In the genomic region with DNA sequence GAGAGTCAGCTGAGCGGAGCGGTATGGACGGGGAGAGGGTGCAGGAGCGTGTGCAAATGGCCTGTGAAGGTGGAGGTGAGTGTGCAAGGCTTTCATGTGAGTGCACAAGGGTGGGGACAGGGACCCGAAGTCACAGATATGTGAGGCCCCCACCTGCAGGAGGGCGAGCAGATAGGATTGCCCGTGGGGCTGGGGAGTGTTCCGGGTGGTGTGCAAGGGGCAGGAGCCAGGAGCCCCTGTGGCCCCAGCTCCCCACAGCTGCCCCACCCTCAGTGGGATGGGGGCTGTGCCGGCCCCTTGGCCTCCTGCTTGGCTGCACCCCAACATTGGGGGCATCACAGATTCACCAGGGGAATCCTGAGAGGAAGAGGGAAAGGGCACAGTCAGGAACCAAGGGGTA, we compare ENCODE assay signal across 24 cellular contexts. TPM values are rescaled to one million over a fixed set of nuclear protein-coding genes. Genes with fewer than 3 reads are reported as not detected.
DNase-seq lines count a peak whose midpoint lies in the region; ATAC-seq, FAIRE-seq and TF ChIP-seq lines count a peak whose summit lies in the region.
"Had no signal": no experiment of that assay in that cellular context is flagged by ENCODE, and none has a peak within 500 bp of the region (broad histone marks: within the 10 kb centered on the region; RNA-seq: fewer than 3 reads in every experiment).

No MANE protein-coding gene starts in this region.

- H3K14ac ChIP-seq in H1 (ENCODE audit: insufficient read length) = no peak overlapping the region

- H4K91ac ChIP-seq in H1 (replicated peaks; ENCODE audit: insufficient read length, low read length) = no peak overlapping the region

- H3K23me2 ChIP-seq in H1 (ENCODE audit: low read depth, low read length) = peaks cover 11% of the 10 kb centered on the region

- no peak overlapping the region for H3K23ac ChIP-seq in H1 (ENCODE audit: insufficient read length)

- H3K27me3 ChIP-seq in DOHH2 (ENCODE audit: control insufficient read depth, low read length) = no peaks in the 10 kb centered on the region
- H3K27me3 ChIP-seq in Loucy (ENCODE audit: insufficient read depth, low read length, poor library complexity, severe bottlenecking) = no peaks in the 10 kb centered on the region
- H3K27me3 ChIP-seq in H1 (replicated peaks in 1 of 4; ENCODE audit: control insufficient read depth in 3 of 4, extremely low read depth in 1 of 4, insufficient read depth in 3 of 4, low read length in 3 of 4) = peaks cover 0 to 6% (median 4%) of the 10 kb centered on the region in 4 experiments; a peak in 2 of 7 replicates
- H3K27me3 ChIP-seq in spleen (replicated peaks in 1 of 7) = peaks cover 0 to 27% (median 18%) of the 10 kb centered on the region in 7 donors

- H2AFZ ChIP-seq in Loucy (ENCODE audit: low read length) (no peak overlapping the region), H1 (ENCODE audit: low read length) (no peak overlapping the region)

- no peak overlapping the region for H2BK5ac ChIP-seq in H1 (ENCODE audit: low read depth, low read length)

- H4K5ac ChIP-seq in H1 (ENCODE audit: insufficient read length, low read depth, low read length) = no peak overlapping the region

- H3K4ac ChIP-seq in H1 (replicated peaks; ENCODE audit: insufficient read length, low read depth, low read length) = no peak overlapping the region

- POLR2A ChIA-PET in H1 (lab: Charles Lee; ENCODE audit: partially characterized antibody) = interaction anchor here (0.7 to 2.2 kb wide), 7 partner anchors 16 to 326 kb away, joined by 3 to 11 read pairs (median 4); a partner anchor contains a TSS

- 92% methylated on average over 9 of the region's 9 CpGs; no CpG with 5 or more reads in 1 of the 2 experiments for WGBS in H1 (ENCODE audit: extremely low coverage in 1 of 2, insufficient coverage in 1 of 2, insufficient read length in 1 of 2, insufficient replicate concordance in 2 of 2, low coverage in 1 of 2, low lambda C conversion rate in 2 of 2, missing lambda C conversion rate in 1 of 2), 2 experiments
- 80 to 91% (median 86%) methylated on average over 9 of the region's 9 CpGs for WGBS in spleen, 5 donors

- H3K27ac ChIP-seq in DOHH2 (ENCODE audit: low read depth, low read length) = 0 out of 2 replicates have a peak overlapping the region, but pooled peaks have one; percentile 96
- no peak overlapping the region for H3K27ac ChIP-seq in H1 (ENCODE audit: low read depth, low read length)
- no peak overlapping the region for H3K27ac ChIP-seq in spleen
- H3K27ac ChIP-seq: HL-60, SJSA1 had no signal

- H2BK15ac ChIP-seq in H1 (ENCODE audit: low read length) = no peak overlapping the region

- no peak overlapping the region for H2BK20ac ChIP-seq in H1 (ENCODE audit: low read length)

- DNase-seq in H1 (ENCODE audit: low read depth in 1 of 2, low spot score in 2 of 2) (no peak), spleen (peak; percentile 72), NCI-H2029 (lab: John Stamatoyannopoulos, UW) (no peak), Right ventricle myocardium inferior (ENCODE audit: missing footprints) (no peak), DMS153 treated with DMSO at 0.1 percent for 48 hours (lab: John Stamatoyannopoulos, UW; ENCODE audit: unreplicated experiment) (no peak)
- DNase-seq: DMS79; H9; MM.1S; NCI-H1092 treated with DMSO at 0.1 percent for 48 hours; NCI-H1436 treated with DMSO at 0.1 percent for 48 hours; NCI-H2029 treated with DMSO at 0.1 percent for 48 hours; NCI-H226; NCI-H524; NCI-H774; NK-92 treated with Interleukin-12 subunit alpha and Interleukin-12 subunit beta, amount 100 ng/mL, for 24 hours had no signal

- intact Hi-C loops in spleen (cut with DNase I; ENCODE audit: low total_unique reads) = no loop called here
- intact Hi-C loops in Right ventricle myocardium inferior (cut with DNase I) = no loop called here

- H3K4me3 ChIP-seq in DOHH2 (ENCODE audit: low read length) = no peak overlapping the region
- no peak overlapping the region for H3K4me3 ChIP-seq in Loucy (ENCODE audit: low read length, poor library complexity, severe bottlenecking)
- H3K4me3 ChIP-seq in H1 (ENCODE audit: extremely low read depth in 1 of 4, insufficient read depth in 2 of 4, low read depth in 3 of 4, low read length in 4 of 4) = no peak overlapping the region
- no peak overlapping the region for H3K4me3 ChIP-seq in spleen
- H3K4me3 ChIP-seq: SJSA1 had no signal

- no peaks in the 10 kb centered on the region for H3K9me3 ChIP-seq in DOHH2 (ENCODE audit: control insufficient read depth, insufficient read depth, low read length)
- no peaks in the 10 kb centered on the region for H3K9me3 ChIP-seq in Loucy (ENCODE audit: insufficient read depth, low read depth, low read length)
- H3K9me3 ChIP-seq in H1 (ENCODE audit: insufficient read depth in 2 of 2, low read depth in 1 of 2, low read length in 1 of 2) = no peaks in the 10 kb centered on the region
- H3K9me3 ChIP-seq in spleen = no peaks in the 10 kb centered on the region
- H3K9me3 ChIP-seq: SJSA1 had no signal

- peaks cover 77% of the 10 kb centered on the region for H3K4me1 ChIP-seq in DOHH2 (ENCODE audit: control insufficient read depth, low read length)
- peaks cover 24% of the 10 kb centered on the region for H3K4me1 ChIP-seq in Loucy (ENCODE audit: insufficient read depth, low read length, poor library complexity, severe bottlenecking)
- H3K4me1 ChIP-seq in H1 (replicated peaks in 1 of 4; ENCODE audit: control insufficient read depth in 3 of 4, insufficient read depth in 4 of 4, low read length in 3 of 4) = peaks cover 0 to 4% (median 2%) of the 10 kb centered on the region in 4 experiments; a peak in 1 of 7 replicates
- peaks cover 9 to 65% (median 45%) of the 10 kb centered on the region in 6 donors for H3K4me1 ChIP-seq in spleen

- H2BK120ac ChIP-seq in H1 (replicated peaks; ENCODE audit: low read depth, low read length) = no peak overlapping the region

- no peak overlapping the region for H4K8ac ChIP-seq in H1 (ENCODE audit: extremely low read depth, insufficient read depth, low read length)

- H3K36me3 ChIP-seq in DOHH2 (ENCODE audit: control insufficient read depth, low read length) (peaks cover 23% of the 10 kb centered on the region), Loucy (ENCODE audit: insufficient read depth, low read length) (no peaks in the 10 kb centered on the region), H1 (ENCODE audit: control insufficient read depth in 2 of 4, insufficient read depth in 4 of 4, low read length in 3 of 4) (peaks cover 0 to 3% (median 1%) of the 10 kb centered on the region in 4 experiments; a peak in 1 of 8 replicates), spleen (no peaks in the 10 kb centered on the region)
- H3K36me3 ChIP-seq: SJSA1 had no signal

- CTCF ChIA-PET in H1 (lab: Charles Lee; ENCODE audit: partially characterized antibody) = interaction anchor here (1.0 to 7.7 kb wide), 9 partner anchors 10 to 92 kb away, joined by 3 to 55 read pairs (median 5); a partner anchor contains a TSS

- no peak for FAIRE-seq in H1 (lab: Jason Lieb, UNC)
- FAIRE-seq: A204.1 had no signal

- ATAC-seq in Right ventricle myocardium inferior (no peak), HG03280 (IDR thresholded peaks at IDR 0.05; ENCODE audit: unreplicated experiment) (no peak)
- ATAC-seq: Panc1 had no signal

- H3K4me2 ChIP-seq in DOHH2 (ENCODE audit: low read length) = peak overlapping the region; percentile 98
- H3K4me2 ChIP-seq in Loucy (ENCODE audit: low read depth, low read length, poor library complexity, severe bottlenecking) = no peak overlapping the region
- no peak overlapping the region for H3K4me2 ChIP-seq in H1 (ENCODE audit: insufficient read depth in 1 of 2, low read depth in 2 of 2, low read length in 2 of 2)

- no peak for TF ChIP-seq EP300 in H1 (IDR thresholded peaks at IDR 0.05; ENCODE audit: borderline replicate concordance in 1 of 2, low read depth in 2 of 2, low read length in 2 of 2)

- H3K79me2 ChIP-seq in DOHH2 (ENCODE audit: control insufficient read depth, low read length) (peaks cover 22% of the 10 kb centered on the region), Loucy (ENCODE audit: insufficient read depth, low read length) (peaks cover 9% of the 10 kb centered on the region), H1 (ENCODE audit: control insufficient read depth in 1 of 2, insufficient read depth in 2 of 2, low read length in 2 of 2) (no peaks in the 10 kb centered on the region)

- H3F3A ChIP-seq in DOHH2 (ENCODE audit: control insufficient read depth, insufficient read depth) (peaks cover 22% of the 10 kb centered on the region), Loucy (ENCODE audit: low read depth) (0 out of 2 replicates have a peak, but pooled peaks cover 3% of the 10 kb centered on the region)

- H2AK5ac ChIP-seq in H1 (ENCODE audit: low read depth, low read length) = no peak overlapping the region

- H4K20me1 ChIP-seq in DOHH2 (ENCODE audit: control insufficient read depth, insufficient read depth, low read depth, low read length) (no peaks in the 10 kb centered on the region; the same call in 1 of the 2 replicates), Loucy (ENCODE audit: insufficient read depth, low read length, poor library complexity, severe bottlenecking) (no peaks in the 10 kb centered on the region), H1 (replicated peaks in 1 of 2; ENCODE audit: control insufficient read depth in 1 of 2, insufficient read depth in 2 of 2, low read length in 2 of 2) (no peaks in the 10 kb centered on the region)

- TF ChIP-seq CTCF in DOHH2 (IDR thresholded peaks at IDR 0.05; ENCODE audit: low read depth, low read length, poor library complexity, severe bottlenecking) (no peak), Loucy (conservative IDR thresholded peaks at IDR 0.05; ENCODE audit: low read length) (no peak), H1 (IDR thresholded peaks at IDR 0.05; ENCODE audit: control extremely low read depth in 1 of 3, insufficient read depth in 1 of 3, low read depth in 1 of 3, low read length in 3 of 3) (no peak), spleen (IDR thresholded peaks at IDR 0.05 in 8 of 11, conservative IDR thresholded peaks at IDR 0.05 in 3 of 11) (no peak)

- H3K18ac ChIP-seq in H1 (ENCODE audit: extremely low read depth, low read length) = no peak overlapping the region

- TF ChIP-seq POLR2A in H1 (IDR thresholded peaks at IDR 0.05; ENCODE audit: control extremely low read depth in 1 of 2, low read depth in 2 of 2, low read length in 2 of 2) = no peak
- no peak for TF ChIP-seq POLR2A in spleen (IDR thresholded peaks at IDR 0.05)

- 0 out of 2 replicates have a peak overlapping the region, but pooled peaks have one; percentile 27 for H2BK12ac ChIP-seq in H1 (ENCODE audit: low read depth, low read length)

- no peak overlapping the region for H3K56ac ChIP-seq in H1 (replicated peaks; ENCODE audit: insufficient read length, low read depth, low read length)

- H3K9me2 ChIP-seq in DOHH2 (replicated peaks; ENCODE audit: control insufficient read depth, low read length) (no peaks in the 10 kb centered on the region), Loucy (replicated peaks; ENCODE audit: low read depth, low read length) (no peaks in the 10 kb centered on the region)

- H3K9ac ChIP-seq in Loucy (ENCODE audit: low read depth, low read length, poor library complexity, severe bottlenecking) (peak overlapping the region; percentile 50), H1 (replicated peaks in 1 of 4; ENCODE audit: extremely low read depth in 1 of 4, low read depth in 3 of 4, low read length in 3 of 4) (no peak overlapping the region)

- TF ChIP-seq RAD21 in H1 (IDR thresholded peaks at IDR 0.05 in 1 of 2, conservative IDR thresholded peaks at IDR 0.05 in 1 of 2; ENCODE audit: low read depth in 2 of 2, low read length in 2 of 2) = no peak

- no peaks in the 10 kb centered on the region; the same call in 1 of the 2 replicates for H3K79me1 ChIP-seq in H1 (ENCODE audit: low read depth, low read length)

RNA-seq across cellular contexts. Expression of a gene that starts 5.5 kb away (rescaled TPM):
- 59.6 and 60.1 TPM in 2 replicates for total RNA-seq in H1 (2021; fragmentation: NEBNext Ultra II Directional; extraction: Animal tissue kit (Norgen Biotek cat#: 25700))
- polyA plus RNA-seq in H1 (2011; rRNA removed) (59.0 and 75.1 TPM in 2 replicates), spleen (10 to 100 TPM; 18.9 to 35.9 (median 28.7) TPM)
- 66.7 TPM for polyA plus RNA-seq in H1 (2011; cell fraction: cytosol; rRNA removed)
- 138 TPM for polyA plus RNA-seq in H1 (2011; cell fraction: nucleus; rRNA removed)
- 64.4 to 74.8 TPM (median 69.2 TPM) in 4 replicates for polyA plus RNA-seq in H1 (2012, experiment 1 of 2)
- polyA plus RNA-seq in H1 (2012, experiment 2 of 2) = 30.4 TPM
- polyA plus RNA-seq in H1 (2013, experiment 1 of 2) = 47.8 TPM
- 45.3 TPM for polyA plus RNA-seq in H1 (2013, experiment 2 of 2)
- polyA minus RNA-seq in H1 (2011; rRNA and poly(A)+ RNA removed) = 69.0 and 70.2 TPM in 2 replicates
- polyA minus RNA-seq in H1 (2011; cell fraction: cytosol; rRNA and poly(A)+ RNA removed) = 39.0 TPM
- 71.1 TPM for polyA minus RNA-seq in H1 (2011; cell fraction: nucleus; rRNA and poly(A)+ RNA removed)
- total RNA-seq in spleen (10 to 100 TPM; 48.8 to 79.8 (median 59.0) TPM), Right ventricle myocardium inferior (26.0 TPM)

RNA-seq across cellular contexts. Expression of a gene that starts 5.9 kb away (rescaled TPM):
- 9.8 and 15.3 TPM in 2 replicates for total RNA-seq in H1 (2021; fragmentation: NEBNext Ultra II Directional; extraction: Animal tissue kit (Norgen Biotek cat#: 25700))
- polyA plus RNA-seq in H1 (2011; rRNA removed) (6.3 and 13.3 TPM in 2 replicates), spleen (under 1 TPM; 0.10 to 0.24 (median 0.15) TPM)
- 4.1 TPM for polyA plus RNA-seq in H1 (2011; cell fraction: cytosol; rRNA removed)
- polyA plus RNA-seq in H1 (2011; cell fraction: nucleus; rRNA removed) = 16.6 TPM
- 11.4 to 16.2 TPM (median 13.6 TPM) in 4 replicates for polyA plus RNA-seq in H1 (2012, experiment 1 of 2)
- 12.2 TPM for polyA plus RNA-seq in H1 (2012, experiment 2 of 2)
- 13.5 TPM for polyA plus RNA-seq in H1 (2013, experiment 1 of 2)
- 16.5 TPM for polyA plus RNA-seq in H1 (2013, experiment 2 of 2)
- 1.6 and 3.5 TPM in 2 replicates for polyA minus RNA-seq in H1 (2011; rRNA and poly(A)+ RNA removed)
- 6.8 TPM for polyA minus RNA-seq in H1 (2011; cell fraction: cytosol; rRNA and poly(A)+ RNA removed)
- 4.1 TPM for polyA minus RNA-seq in H1 (2011; cell fraction: nucleus; rRNA and poly(A)+ RNA removed)
- total RNA-seq in spleen (under 1 TPM in 2 of 7 donors, not detected in 5; 0.28 to 0.30 TPM), Right ventricle myocardium inferior (0.27 TPM)
- total RNA-seq: HT-29, SJSA1 had no signal

RNA-seq across cellular contexts. Expression of a gene that starts 29.1 kb away (rescaled TPM):
- 43.3 and 44.5 TPM in 2 replicates for total RNA-seq in H1 (2021; fragmentation: NEBNext Ultra II Directional; extraction: Animal tissue kit (Norgen Biotek cat#: 25700))
- polyA plus RNA-seq in H1 (2011; rRNA removed) (95.9 and 98.4 TPM in 2 replicates), spleen (10 to 100 TPM; 29.6 to 50.6 (median 33.7) TPM)
- polyA plus RNA-seq in H1 (2011; cell fraction: cytosol; rRNA removed) = 93.9 TPM
- 109 TPM for polyA plus RNA-seq in H1 (2011; cell fraction: nucleus; rRNA removed)
- 43.6 to 58.1 TPM (median 55.6 TPM) in 4 replicates for polyA plus RNA-seq in H1 (2012, experiment 1 of 2)
- polyA plus RNA-seq in H1 (2012, experiment 2 of 2) = 63.2 TPM
- polyA plus RNA-seq in H1 (2013, experiment 1 of 2) = 40.6 TPM
- 40.1 TPM for polyA plus RNA-seq in H1 (2013, experiment 2 of 2)
- 43.8 and 57.5 TPM in 2 replicates for polyA minus RNA-seq in H1 (2011; rRNA and poly(A)+ RNA removed)
- polyA minus RNA-seq in H1 (2011; cell fraction: cytosol; rRNA and poly(A)+ RNA removed) = 16.6 TPM
- polyA minus RNA-seq in H1 (2011; cell fraction: nucleus; rRNA and poly(A)+ RNA removed) = 17.2 TPM
- total RNA-seq in spleen (10 to 100 TPM; 40.5 to 61.9 (median 49.9) TPM), Right ventricle myocardium inferior (83.1 TPM)

RNA-seq across cellular contexts. Expression of a gene that starts 31.8 kb away (rescaled TPM):
- 21.7 and 22.9 TPM in 2 replicates for total RNA-seq in H1 (2021; fragmentation: NEBNext Ultra II Directional; extraction: Animal tissue kit (Norgen Biotek cat#: 25700))
- polyA plus RNA-seq in H1 (2011; rRNA removed) (28.6 and 29.3 TPM in 2 replicates), spleen (10 to 100 TPM; 33.0 to 56.7 (median 50.3) TPM)
- 44.8 TPM for polyA plus RNA-seq in H1 (2011; cell fraction: cytosol; rRNA removed)
- 62.2 TPM for polyA plus RNA-seq in H1 (2011; cell fraction: nucleus; rRNA removed)
- polyA plus RNA-seq in H1 (2012, experiment 1 of 2) = 25.6 to 40.6 TPM (median 29.1 TPM) in 4 replicates
- polyA plus RNA-seq in H1 (2012, experiment 2 of 2) = 21.9 TPM
- polyA plus RNA-seq in H1 (2013, experiment 1 of 2) = 26.0 TPM
- polyA plus RNA-seq in H1 (2013, experiment 2 of 2) = 22.1 TPM
- 15.7 and 16.4 TPM in 2 replicates for polyA minus RNA-seq in H1 (2011; rRNA and poly(A)+ RNA removed)
- 6.8 TPM for polyA minus RNA-seq in H1 (2011; cell fraction: cytosol; rRNA and poly(A)+ RNA removed)
- 13.0 TPM for polyA minus RNA-seq in H1 (2011; cell fraction: nucleus; rRNA and poly(A)+ RNA removed)
- total RNA-seq in spleen (10 to 100 TPM; 34.5 to 68.8 (median 49.9) TPM), Right ventricle myocardium inferior (21.1 TPM)

RNA-seq across cellular contexts. Expression of a gene that starts 47.5 kb away (rescaled TPM):
- 0.80 and 1.2 TPM in 2 replicates for total RNA-seq in H1 (2021; fragmentation: NEBNext Ultra II Directional; extraction: Animal tissue kit (Norgen Biotek cat#: 25700))
- 5.2 and 8.9 TPM in 2 replicates for polyA plus RNA-seq in H1 (2011; rRNA removed)
- polyA plus RNA-seq in H1 (2011; cell fraction: cytosol; rRNA removed) = 4.1 TPM
- 13.2 TPM for polyA plus RNA-seq in H1 (2011; cell fraction: nucleus; rRNA removed)
- polyA plus RNA-seq in H1 (2012, experiment 1 of 2) = 0.98 to 1.8 TPM (median 1.4 TPM) in 4 replicates
- 0.30 TPM for polyA plus RNA-seq in H1 (2012, experiment 2 of 2)
- polyA plus RNA-seq in H1 (2013, experiment 1 of 2) = 1.5 TPM
- 2.1 TPM for polyA plus RNA-seq in H1 (2013, experiment 2 of 2)
- 5.7 and 11.8 TPM in 2 replicates for polyA minus RNA-seq in H1 (2011; rRNA and poly(A)+ RNA removed)
- 2.2 TPM for polyA minus RNA-seq in H1 (2011; cell fraction: cytosol; rRNA and poly(A)+ RNA removed)
- 5.7 TPM for polyA minus RNA-seq in H1 (2011; cell fraction: nucleus; rRNA and poly(A)+ RNA removed)
- total RNA-seq in spleen = 10 to 100 TPM; 13.2 to 41.7 (median 18.1) TPM
- polyA plus RNA-seq in spleen = 1 to 10 TPM; 7.2 to 8.8 (median 7.3) TPM
- 1.2 TPM for total RNA-seq in Right ventricle myocardium inferior
- total RNA-seq: LHCN-M2, SJSA1 had no signal
